24 cellular contexts compared by ENCODE assay signal in genomic region chrX:16418650-16419049, GRCh38.
"Had no signal": no experiment of that assay in that cellular context is flagged by ENCODE, and none has a peak within 500 bp of the region (broad histone marks: within the 10 kb centered on the region; RNA-seq: fewer than 3 reads in every experiment).

No MANE protein-coding gene starts in this region.

- H2AFZ ChIP-seq: PC-9 had no signal

- H3K4me2 ChIP-seq: PC-9 had no signal

- DNase-seq: Karpas-422, KG1, MG63, NCI-H1092, NCI-H1105 treated with DMSO at 0.1 percent for 48 hours, NCI-H1417 treated with DMSO at 0.1 percent for 48 hours, NCI-H146, NCI-H1694 treated with DMSO at 0.1 percent for 48 hours, NCI-H1930, NCI-H2081, NCI-H2107, NCI-H2171, NCI-H226, NCI-H446 treated with DMSO at 0.1 percent for 48 hours, NCI-H510A treated with DMSO at 0.1 percent for 48 hours, NCI-H526 treated with DMSO at 0.1 percent for 48 hours, NCI-H748 treated with DMSO at 0.1 percent for 48 hours, OCI-M1, PC-9, Peyer's patch, SHP77 treated with DMSO at 0.1 percent for 48 hours had no signal

- H3K4me3 ChIP-seq: MG63, PC-9, Peyer's patch, SJSA1, SK-N-MC had no signal

- H3K36me3 ChIP-seq: MG63, Peyer's patch, SJSA1 had no signal

- H3K9me3 ChIP-seq: MG63, Peyer's patch, SJSA1 had no signal

- H3K27me3 ChIP-seq: MG63, Peyer's patch, SJSA1 had no signal

- ATAC-seq: Right ventricle myocardium inferior had no signal

- H3K4me1 ChIP-seq: Peyer's patch, SJSA1 had no signal

- H3K27ac ChIP-seq: PC-9, Peyer's patch, SJSA1, SK-N-MC had no signal
